Comparison of ENCODE assay signal across 1 cellular context in the genomic region with DNA sequence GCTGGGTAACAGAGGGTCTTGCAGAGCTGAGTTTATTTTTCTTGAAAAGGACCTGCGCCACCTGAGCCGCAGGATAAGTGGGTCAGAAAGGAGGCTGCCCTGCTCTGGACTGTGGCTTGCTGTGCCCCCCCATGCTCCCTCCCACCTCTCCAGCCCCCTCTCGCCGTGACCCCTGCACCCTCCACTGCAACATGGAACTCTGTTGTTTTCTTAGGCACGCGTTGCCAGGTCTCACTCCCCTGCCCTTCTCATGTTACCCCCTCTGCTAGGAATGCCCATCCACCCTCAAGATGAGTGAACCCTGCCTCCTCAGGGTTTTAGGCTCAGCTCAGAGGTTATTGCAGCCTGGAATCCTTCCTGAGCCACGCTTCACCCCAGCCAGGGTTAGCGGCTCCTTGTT.
TF ChIP-seq lines count a peak whose summit lies in the region.

No MANE protein-coding gene starts in this region.

TF ChIP-seq in IMR-90, 13 proteins besides CTCF, POLR2A, EP300 and RAD21:
- TF ChIP-seq MAZ (IDR thresholded peaks at IDR 0.05; ENCODE audit: borderline replicate concordance, low read depth, low read length), result no peak
- TF ChIP-seq MXI1 (IDR thresholded peaks at IDR 0.05; ENCODE audit: borderline replicate concordance, low read depth, low read length), result no peak
- TF ChIP-seq, protein P1, sequence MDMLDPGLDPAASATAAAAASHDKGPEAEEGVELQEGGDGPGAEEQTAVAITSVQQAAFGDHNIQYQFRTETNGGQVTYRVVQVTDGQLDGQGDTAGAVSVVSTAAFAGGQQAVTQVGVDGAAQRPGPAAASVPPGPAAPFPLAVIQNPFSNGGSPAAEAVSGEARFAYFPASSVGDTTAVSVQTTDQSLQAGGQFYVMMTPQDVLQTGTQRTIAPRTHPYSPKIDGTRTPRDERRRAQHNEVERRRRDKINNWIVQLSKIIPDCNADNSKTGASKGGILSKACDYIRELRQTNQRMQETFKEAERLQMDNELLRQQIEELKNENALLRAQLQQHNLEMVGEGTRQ (IDR thresholded peaks at IDR 0.05; ENCODE audit: low read depth, low read length), result no peak
- no peak for TF ChIP-seq BHLHE40 (IDR thresholded peaks at IDR 0.05; ENCODE audit: low read depth, low read length)
- no peak for TF ChIP-seq CHD1 (IDR thresholded peaks at IDR 0.05; ENCODE audit: low read depth, low read length)
